In genomic region chr20:63381781-63382431, GRCh38 we compare ENCODE assay signal across 1 cellular context.
TF ChIP-seq lines count a peak whose summit lies in the region.

No MANE protein-coding gene starts in this region.

TF ChIP-seq in K562, 482 proteins besides CTCF, POLR2A, EP300 and RAD21 (continued from another document):
- TF ChIP-seq, protein P1, sequence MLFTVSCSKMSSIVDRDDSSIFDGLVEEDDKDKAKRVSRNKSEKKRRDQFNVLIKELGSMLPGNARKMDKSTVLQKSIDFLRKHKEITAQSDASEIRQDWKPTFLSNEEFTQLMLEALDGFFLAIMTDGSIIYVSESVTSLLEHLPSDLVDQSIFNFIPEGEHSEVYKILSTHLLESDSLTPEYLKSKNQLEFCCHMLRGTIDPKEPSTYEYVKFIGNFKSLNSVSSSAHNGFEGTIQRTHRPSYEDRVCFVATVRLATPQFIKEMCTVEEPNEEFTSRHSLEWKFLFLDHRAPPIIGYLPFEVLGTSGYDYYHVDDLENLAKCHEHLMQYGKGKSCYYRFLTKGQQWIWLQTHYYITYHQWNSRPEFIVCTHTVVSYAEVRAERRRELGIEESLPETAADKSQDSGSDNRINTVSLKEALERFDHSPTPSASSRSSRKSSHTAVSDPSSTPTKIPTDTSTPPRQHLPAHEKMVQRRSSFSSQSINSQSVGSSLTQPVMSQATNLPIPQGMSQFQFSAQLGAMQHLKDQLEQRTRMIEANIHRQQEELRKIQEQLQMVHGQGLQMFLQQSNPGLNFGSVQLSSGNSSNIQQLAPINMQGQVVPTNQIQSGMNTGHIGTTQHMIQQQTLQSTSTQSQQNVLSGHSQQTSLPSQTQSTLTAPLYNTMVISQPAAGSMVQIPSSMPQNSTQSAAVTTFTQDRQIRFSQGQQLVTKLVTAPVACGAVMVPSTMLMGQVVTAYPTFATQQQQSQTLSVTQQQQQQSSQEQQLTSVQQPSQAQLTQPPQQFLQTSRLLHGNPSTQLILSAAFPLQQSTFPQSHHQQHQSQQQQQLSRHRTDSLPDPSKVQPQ (CRISPR knock-in tag; IDR thresholded peaks at IDR 0.05; ENCODE audit: borderline replicate concordance), result no peak
- no peak for TF ChIP-seq PKNOX1 (IDR thresholded peaks at IDR 0.05)
- no peak for TF ChIP-seq DACH1 (IDR thresholded peaks at IDR 0.05; ENCODE audit: partially characterized antibody)
- no peak for TF ChIP-seq IRF1 (CRISPR knock-in tag; IDR thresholded peaks at IDR 0.05; ENCODE audit: borderline replicate concordance)
- no peak for TF ChIP-seq PURB (CRISPR knock-in tag; IDR thresholded peaks at IDR 0.05; ENCODE audit: low read depth)
- peak; percentile 95 for TF ChIP-seq ZBTB7A (IDR thresholded peaks at IDR 0.05; ENCODE audit: borderline replicate concordance, control insufficient read depth, low read depth, low read length)
- no peak for TF ChIP-seq HNRNPK (IDR thresholded peaks at IDR 0.05; ENCODE audit: low read depth, low read length, poor library complexity, severe bottlenecking)
- TF ChIP-seq SMARCC2 (IDR thresholded peaks at IDR 0.05; ENCODE audit: low read depth), result no peak
- no peak for TF ChIP-seq ZNF764 (CRISPR knock-in tag; IDR thresholded peaks at IDR 0.05; ENCODE audit: low read depth)
- TF ChIP-seq GTF2B (IDR thresholded peaks at IDR 0.05; ENCODE audit: extremely low read depth, insufficient read length), result no peak
- no peak for TF ChIP-seq TSC22D4 (tag; IDR thresholded peaks at IDR 0.05)
- TF ChIP-seq BDP1 (IDR thresholded peaks at IDR 0.05; ENCODE audit: insufficient read depth, insufficient read length), result no peak
- no peak for TF ChIP-seq KAT2B (IDR thresholded peaks at IDR 0.05; ENCODE audit: low read depth, low read length)
- TF ChIP-seq, protein P2, sequence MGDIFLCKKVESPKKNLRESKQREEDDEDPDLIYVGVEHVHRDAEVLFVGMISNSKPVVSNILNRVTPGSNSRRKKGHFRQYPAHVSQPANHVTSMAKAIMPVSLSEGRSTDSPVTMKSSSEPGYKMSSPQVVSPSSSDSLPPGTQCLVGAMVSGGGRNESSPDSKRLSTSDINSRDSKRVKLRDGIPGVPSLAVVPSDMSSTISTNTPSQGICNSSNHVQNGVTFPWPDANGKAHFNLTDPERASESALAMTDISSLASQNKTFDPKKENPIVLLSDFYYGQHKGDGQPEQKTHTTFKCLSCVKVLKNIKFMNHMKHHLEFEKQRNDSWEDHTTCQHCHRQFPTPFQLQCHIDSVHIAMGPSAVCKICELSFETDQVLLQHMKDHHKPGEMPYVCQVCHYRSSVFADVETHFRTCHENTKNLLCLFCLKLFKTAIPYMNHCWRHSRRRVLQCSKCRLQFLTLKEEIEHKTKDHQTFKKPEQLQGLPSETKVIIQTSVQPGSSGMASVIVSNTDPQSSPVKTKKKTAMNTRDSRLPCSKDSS (IDR thresholded peaks at IDR 0.05; ENCODE audit: low read depth, partially characterized antibody), result no peak
- TF ChIP-seq HDAC8 (tag; IDR thresholded peaks at IDR 0.05), result no peak
- TF ChIP-seq NR2C2 (CRISPR knock-in tag; IDR thresholded peaks at IDR 0.05), result no peak
- TF ChIP-seq NR2C2 (tag; IDR thresholded peaks at IDR 0.05), result no peak
- TF ChIP-seq CBX3 (IDR thresholded peaks at IDR 0.05; ENCODE audit: borderline replicate concordance in 1 of 2, low read length in 2 of 2), result no peak
- TF ChIP-seq SMC3 (conservative IDR thresholded peaks at IDR 0.05; ENCODE audit: insufficient read depth, low read depth, low read length), result peak; percentile 62
- TF ChIP-seq MAZ (CRISPR knock-in tag; conservative IDR thresholded peaks at IDR 0.05 in 1 of 2, IDR thresholded peaks at IDR 0.05 in 1 of 2), result peak; percentile 33 to 75; a peak in 1 of 4 replicates
- TF ChIP-seq ZHX1 (conservative IDR thresholded peaks at IDR 0.05; ENCODE audit: low read length), result no peak
- TF ChIP-seq HES1 (IDR thresholded peaks at IDR 0.05; ENCODE audit: low read depth), result no peak
- TF ChIP-seq, protein P3, sequence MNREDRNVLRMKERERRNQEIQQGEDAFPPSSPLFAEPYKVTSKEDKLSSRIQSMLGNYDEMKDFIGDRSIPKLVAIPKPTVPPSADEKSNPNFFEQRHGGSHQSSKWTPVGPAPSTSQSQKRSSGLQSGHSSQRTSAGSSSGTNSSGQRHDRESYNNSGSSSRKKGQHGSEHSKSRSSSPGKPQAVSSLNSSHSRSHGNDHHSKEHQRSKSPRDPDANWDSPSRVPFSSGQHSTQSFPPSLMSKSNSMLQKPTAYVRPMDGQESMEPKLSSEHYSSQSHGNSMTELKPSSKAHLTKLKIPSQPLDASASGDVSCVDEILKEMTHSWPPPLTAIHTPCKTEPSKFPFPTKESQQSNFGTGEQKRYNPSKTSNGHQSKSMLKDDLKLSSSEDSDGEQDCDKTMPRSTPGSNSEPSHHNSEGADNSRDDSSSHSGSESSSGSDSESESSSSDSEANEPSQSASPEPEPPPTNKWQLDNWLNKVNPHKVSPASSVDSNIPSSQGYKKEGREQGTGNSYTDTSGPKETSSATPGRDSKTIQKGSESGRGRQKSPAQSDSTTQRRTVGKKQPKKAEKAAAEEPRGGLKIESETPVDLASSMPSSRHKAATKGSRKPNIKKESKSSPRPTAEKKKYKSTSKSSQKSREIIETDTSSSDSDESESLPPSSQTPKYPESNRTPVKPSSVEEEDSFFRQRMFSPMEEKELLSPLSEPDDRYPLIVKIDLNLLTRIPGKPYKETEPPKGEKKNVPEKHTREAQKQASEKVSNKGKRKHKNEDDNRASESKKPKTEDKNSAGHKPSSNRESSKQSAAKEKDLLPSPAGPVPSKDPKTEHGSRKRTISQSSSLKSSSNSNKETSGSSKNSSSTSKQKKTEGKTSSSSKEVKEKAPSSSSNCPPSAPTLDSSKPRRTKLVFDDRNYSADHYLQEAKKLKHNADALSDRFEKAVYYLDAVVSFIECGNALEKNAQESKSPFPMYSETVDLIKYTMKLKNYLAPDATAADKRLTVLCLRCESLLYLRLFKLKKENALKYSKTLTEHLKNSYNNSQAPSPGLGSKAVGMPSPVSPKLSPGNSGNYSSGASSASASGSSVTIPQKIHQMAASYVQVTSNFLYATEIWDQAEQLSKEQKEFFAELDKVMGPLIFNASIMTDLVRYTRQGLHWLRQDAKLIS (CRISPR knock-in tag; IDR thresholded peaks at IDR 0.05), result no peak
- TF ChIP-seq DNMT1 (IDR thresholded peaks at IDR 0.05), result no peak
- no peak for TF ChIP-seq NFIX (CRISPR knock-in tag; IDR thresholded peaks at IDR 0.05; ENCODE audit: low read depth)
- TF ChIP-seq POLR2AphosphoS5 (IDR thresholded peaks at IDR 0.05; ENCODE audit: control insufficient read depth, insufficient read depth, low read depth, low read length), result no peak
- TF ChIP-seq TFAP4 (CRISPR knock-in tag; IDR thresholded peaks at IDR 0.05; ENCODE audit: borderline replicate concordance), result 0 out of 2 replicates have a peak, but pooled peaks have one; percentile 28
- TF ChIP-seq ZNF717 (CRISPR knock-in tag; IDR thresholded peaks at IDR 0.05), result no peak
- no peak for TF ChIP-seq ZBED1 (IDR thresholded peaks at IDR 0.05)
- no peak for TF ChIP-seq NCOA2 (IDR thresholded peaks at IDR 0.05; ENCODE audit: partially characterized antibody in 2 of 2)
- TF ChIP-seq ZFPM2 (CRISPR knock-in tag; IDR thresholded peaks at IDR 0.05), result no peak
- peak; percentile 64 for TF ChIP-seq CC2D1A (IDR thresholded peaks at IDR 0.05)
- TF ChIP-seq ELF1 (tag; IDR thresholded peaks at IDR 0.05), result no peak
- no peak for TF ChIP-seq OTX1 (CRISPR knock-in tag; IDR thresholded peaks at IDR 0.05)
- no peak for TF ChIP-seq RBM25 (IDR thresholded peaks at IDR 0.05; ENCODE audit: low read depth, low read length, severe bottlenecking)
- no peak for TF ChIP-seq HNRNPUL1 (IDR thresholded peaks at IDR 0.05; ENCODE audit: low read length)
- TF ChIP-seq CREBBP (IDR thresholded peaks at IDR 0.05; ENCODE audit: low read depth, low read length), result no peak
- no peak for TF ChIP-seq SAFB2 (IDR thresholded peaks at IDR 0.05; ENCODE audit: borderline replicate concordance, low read depth, low read length, severe bottlenecking)
- no peak for TF ChIP-seq SREBF2 (CRISPR knock-in tag; IDR thresholded peaks at IDR 0.05)
- TF ChIP-seq ZC3H11A (IDR thresholded peaks at IDR 0.05; ENCODE audit: low read depth, low read length), result no peak
- TF ChIP-seq TAF1 (IDR thresholded peaks at IDR 0.05; ENCODE audit: control insufficient read depth, extremely low read depth, insufficient read depth, low read length, severe bottlenecking), result no peak
- no peak for TF ChIP-seq SRF (CRISPR knock-in tag; IDR thresholded peaks at IDR 0.05)
- no peak for TF ChIP-seq ZNF561 (CRISPR knock-in tag; conservative IDR thresholded peaks at IDR 0.05)
- TF ChIP-seq RB1 (IDR thresholded peaks at IDR 0.05; ENCODE audit: low read depth), result peak; percentile 47; the same call in 1 of the 2 replicates
- TF ChIP-seq STAG1 (CRISPR knock-in tag; IDR thresholded peaks at IDR 0.05; ENCODE audit: borderline replicate concordance), result peak; percentile 46; the same call in 1 of the 2 replicates
- TF ChIP-seq, protein P4, sequence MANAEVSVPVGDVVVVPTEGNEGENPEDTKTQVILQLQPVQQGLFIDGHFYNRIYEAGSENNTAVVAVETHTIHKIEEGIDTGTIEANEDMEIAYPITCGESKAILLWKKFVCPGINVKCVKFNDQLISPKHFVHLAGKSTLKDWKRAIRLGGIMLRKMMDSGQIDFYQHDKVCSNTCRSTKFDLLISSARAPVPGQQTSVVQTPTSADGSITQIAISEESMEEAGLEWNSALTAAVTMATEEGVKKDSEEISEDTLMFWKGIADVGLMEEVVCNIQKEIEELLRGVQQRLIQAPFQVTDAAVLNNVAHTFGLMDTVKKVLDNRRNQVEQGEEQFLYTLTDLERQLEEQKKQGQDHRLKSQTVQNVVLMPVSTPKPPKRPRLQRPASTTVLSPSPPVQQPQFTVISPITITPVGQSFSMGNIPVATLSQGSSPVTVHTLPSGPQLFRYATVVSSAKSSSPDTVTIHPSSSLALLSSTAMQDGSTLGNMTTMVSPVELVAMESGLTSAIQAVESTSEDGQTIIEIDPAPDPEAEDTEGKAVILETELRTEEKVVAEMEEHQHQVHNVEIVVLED (CRISPR knock-in tag; IDR thresholded peaks at IDR 0.05), result no peak
- no peak for TF ChIP-seq E2F6 (IDR thresholded peaks at IDR 0.05; ENCODE audit: borderline replicate concordance in 1 of 2, extremely low read depth in 1 of 2, insufficient read depth in 1 of 2, insufficient read length in 1 of 2, low read depth in 1 of 2, low read length in 1 of 2, poor library complexity in 1 of 2, severe bottlenecking in 1 of 2)
- no peak for TF ChIP-seq ZNF124 (CRISPR knock-in tag; IDR thresholded peaks at IDR 0.05)
- no peak for TF ChIP-seq HDAC6 (IDR thresholded peaks at IDR 0.05; ENCODE audit: low read depth, low read length)
